ENCODE assay signal across 18 cellular contexts in the genomic region with DNA sequence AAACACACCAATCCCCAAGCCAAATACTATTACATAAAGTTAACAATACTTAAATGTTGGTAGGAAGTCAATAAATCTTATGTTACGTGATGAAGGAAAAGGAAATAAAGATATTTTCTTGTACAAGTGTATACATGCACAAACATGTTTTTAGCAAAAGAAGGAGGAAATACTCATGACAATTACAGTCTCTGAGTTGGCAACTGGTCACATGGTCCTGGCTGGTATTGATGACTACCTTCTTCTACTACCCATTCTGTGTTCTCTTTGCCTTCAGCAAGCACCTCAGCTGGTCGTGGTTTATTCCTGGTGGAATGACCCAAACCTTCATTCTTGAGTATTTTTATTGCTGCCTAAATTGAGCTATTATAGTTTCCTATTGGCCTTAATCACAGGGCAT.
"Had no signal": no experiment of that assay in that cellular context is flagged by ENCODE, and none has a peak within 500 bp of the region (broad histone marks: within the 10 kb centered on the region; RNA-seq: fewer than 3 reads in every experiment).

No MANE protein-coding gene starts in this region.

- H3K27ac Mint-ChIP-seq: activated naive CD4-positive, alpha-beta T cell treated with anti-CD3 and anti-CD28 coated beads, Interleukin-2, amount 50 U/mL, for 24 hours had no signal

- H3K9me3 Mint-ChIP-seq: activated naive CD4-positive, alpha-beta T cell treated with anti-CD3 and anti-CD28 coated beads, Interleukin-2, amount 50 U/mL, for 24 hours; effector memory CD8-positive, alpha-beta T cell; immature natural killer cell had no signal

- DNase-seq: activated CD8-positive, alpha-beta memory T cell treated with anti-CD3 and anti-CD28 coated beads, Interleukin-2, amount 50 U/mL, for 4 hours; dermis blood vessel endothelial cell; effector memory CD8-positive, alpha-beta T cell; heart left ventricle; immature natural killer cell; naive thymus-derived CD4-positive, alpha-beta T cell; ovary; right lobe of liver; small intestine; stimulated activated CD4-positive, alpha-beta T cell treated with anti-CD3 and anti-CD28 coated beads, Interleukin-15, amount 100 ng/mL, for 24 hours; stimulated activated CD4-positive, alpha-beta T cell treated with anti-CD3 and anti-CD28 coated beads, Interleukin-2, amount 100 ng/mL, for 48 hours; SW 1271; upper lobe of right lung had no signal

- H3K9me3 ChIP-seq: gastroesophageal sphincter, heart left ventricle, ovary, right lobe of liver, SJSA1, thoracic aorta, upper lobe of right lung had no signal

- H3K27me3 ChIP-seq: cardiac muscle cell, gastroesophageal sphincter, heart left ventricle, ovary, right lobe of liver, SJSA1, upper lobe of right lung had no signal

- H3K27ac ChIP-seq: cardiac muscle cell, gastroesophageal sphincter, heart left ventricle, ovary, right lobe of liver, SJSA1, thoracic aorta, upper lobe of right lung had no signal

- H3K4me3 Mint-ChIP-seq: activated naive CD4-positive, alpha-beta T cell treated with anti-CD3 and anti-CD28 coated beads, Interleukin-2, amount 50 U/mL, for 24 hours; effector memory CD8-positive, alpha-beta T cell; immature natural killer cell; naive thymus-derived CD4-positive, alpha-beta T cell had no signal

- H3K4me1 Mint-ChIP-seq: activated naive CD4-positive, alpha-beta T cell treated with anti-CD3 and anti-CD28 coated beads, Interleukin-2, amount 50 U/mL, for 24 hours had no signal

- H3K4me1 ChIP-seq: gastroesophageal sphincter, heart left ventricle, right lobe of liver, SJSA1, upper lobe of right lung had no signal

- H3K27me3 Mint-ChIP-seq: activated naive CD4-positive, alpha-beta T cell treated with anti-CD3 and anti-CD28 coated beads, Interleukin-2, amount 50 U/mL, for 24 hours; effector memory CD8-positive, alpha-beta T cell; naive thymus-derived CD4-positive, alpha-beta T cell had no signal

- ATAC-seq: effector memory CD8-positive, alpha-beta T cell; gastroesophageal sphincter; heart left ventricle; naive thymus-derived CD4-positive, alpha-beta T cell; right lobe of liver; upper lobe of right lung had no signal

- H3K4me3 ChIP-seq: cardiac muscle cell, gastroesophageal sphincter, heart left ventricle, ovary, right lobe of liver, SJSA1, thoracic aorta, upper lobe of right lung had no signal

- H3K36me3 ChIP-seq: ovary had no signal
